2 cellular contexts compared by ENCODE assay signal in the genomic region with DNA sequence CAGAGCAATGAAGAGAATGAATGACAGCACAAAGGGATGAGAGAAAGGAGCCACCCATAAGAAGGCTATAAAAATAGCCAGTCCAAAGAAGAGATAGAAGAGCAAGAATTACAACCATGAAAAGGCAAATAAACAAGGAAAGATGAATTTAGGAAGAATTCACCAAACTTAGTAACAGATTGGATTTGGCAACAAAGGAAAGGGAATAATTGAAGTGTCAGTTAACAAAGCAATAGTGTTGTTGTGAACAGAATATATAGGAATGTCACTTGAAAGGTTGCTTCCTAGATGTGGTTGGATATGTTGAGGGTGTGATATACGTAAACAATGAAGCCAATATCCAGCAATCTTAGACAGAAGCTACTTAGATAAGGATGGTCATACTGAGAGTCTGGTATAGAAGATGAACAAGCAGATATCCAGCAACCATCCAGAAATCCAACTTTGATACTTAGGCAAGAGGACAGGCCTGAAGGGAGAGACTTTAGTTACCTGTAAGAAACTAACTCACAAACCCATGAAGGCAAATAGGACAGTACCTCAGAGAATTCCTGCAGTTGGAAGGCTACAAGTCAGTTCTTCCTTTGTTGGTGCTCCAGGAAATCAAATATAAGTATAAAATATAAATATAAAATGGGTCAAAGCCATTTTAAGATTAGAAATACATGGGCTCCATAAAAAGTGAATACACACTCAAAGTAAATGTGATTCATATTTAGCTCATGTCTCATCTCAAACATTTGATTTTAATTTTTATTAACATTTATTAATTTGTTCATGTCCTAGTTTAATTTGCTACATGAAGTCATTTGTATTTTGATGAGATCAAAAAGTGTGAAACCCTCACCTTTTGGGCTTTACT.
TF ChIP-seq lines count a peak whose summit lies in the region.

No MANE protein-coding gene starts in this region.

TF ChIP-seq in SK-N-SH, 30 proteins besides CTCF, POLR2A, EP300 and RAD21 (continued from another document):
- TF ChIP-seq, protein P1, sequence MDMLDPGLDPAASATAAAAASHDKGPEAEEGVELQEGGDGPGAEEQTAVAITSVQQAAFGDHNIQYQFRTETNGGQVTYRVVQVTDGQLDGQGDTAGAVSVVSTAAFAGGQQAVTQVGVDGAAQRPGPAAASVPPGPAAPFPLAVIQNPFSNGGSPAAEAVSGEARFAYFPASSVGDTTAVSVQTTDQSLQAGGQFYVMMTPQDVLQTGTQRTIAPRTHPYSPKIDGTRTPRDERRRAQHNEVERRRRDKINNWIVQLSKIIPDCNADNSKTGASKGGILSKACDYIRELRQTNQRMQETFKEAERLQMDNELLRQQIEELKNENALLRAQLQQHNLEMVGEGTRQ (IDR thresholded peaks at IDR 0.05; ENCODE audit: borderline replicate concordance, low read depth, low read length), result no peak

TF ChIP-seq in SK-N-SH treated with all-trans-retinoic acid at 6 μM for 48 hours, 23 proteins besides CTCF, POLR2A, EP300 and RAD21 (continued from another document):
- TF ChIP-seq, protein P2, sequence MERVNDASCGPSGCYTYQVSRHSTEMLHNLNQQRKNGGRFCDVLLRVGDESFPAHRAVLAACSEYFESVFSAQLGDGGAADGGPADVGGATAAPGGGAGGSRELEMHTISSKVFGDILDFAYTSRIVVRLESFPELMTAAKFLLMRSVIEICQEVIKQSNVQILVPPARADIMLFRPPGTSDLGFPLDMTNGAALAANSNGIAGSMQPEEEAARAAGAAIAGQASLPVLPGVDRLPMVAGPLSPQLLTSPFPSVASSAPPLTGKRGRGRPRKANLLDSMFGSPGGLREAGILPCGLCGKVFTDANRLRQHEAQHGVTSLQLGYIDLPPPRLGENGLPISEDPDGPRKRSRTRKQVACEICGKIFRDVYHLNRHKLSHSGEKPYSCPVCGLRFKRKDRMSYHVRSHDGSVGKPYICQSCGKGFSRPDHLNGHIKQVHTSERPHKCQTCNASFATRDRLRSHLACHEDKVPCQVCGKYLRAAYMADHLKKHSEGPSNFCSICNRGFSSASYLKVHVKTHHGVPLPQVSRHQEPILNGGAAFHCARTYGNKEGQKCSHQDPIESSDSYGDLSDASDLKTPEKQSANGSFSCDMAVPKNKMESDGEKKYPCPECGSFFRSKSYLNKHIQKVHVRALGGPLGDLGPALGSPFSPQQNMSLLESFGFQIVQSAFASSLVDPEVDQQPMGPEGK (CRISPR knock-in tag; IDR thresholded peaks at IDR 0.05; ENCODE audit: borderline replicate concordance), result no peak
- TF ChIP-seq, protein P3, sequence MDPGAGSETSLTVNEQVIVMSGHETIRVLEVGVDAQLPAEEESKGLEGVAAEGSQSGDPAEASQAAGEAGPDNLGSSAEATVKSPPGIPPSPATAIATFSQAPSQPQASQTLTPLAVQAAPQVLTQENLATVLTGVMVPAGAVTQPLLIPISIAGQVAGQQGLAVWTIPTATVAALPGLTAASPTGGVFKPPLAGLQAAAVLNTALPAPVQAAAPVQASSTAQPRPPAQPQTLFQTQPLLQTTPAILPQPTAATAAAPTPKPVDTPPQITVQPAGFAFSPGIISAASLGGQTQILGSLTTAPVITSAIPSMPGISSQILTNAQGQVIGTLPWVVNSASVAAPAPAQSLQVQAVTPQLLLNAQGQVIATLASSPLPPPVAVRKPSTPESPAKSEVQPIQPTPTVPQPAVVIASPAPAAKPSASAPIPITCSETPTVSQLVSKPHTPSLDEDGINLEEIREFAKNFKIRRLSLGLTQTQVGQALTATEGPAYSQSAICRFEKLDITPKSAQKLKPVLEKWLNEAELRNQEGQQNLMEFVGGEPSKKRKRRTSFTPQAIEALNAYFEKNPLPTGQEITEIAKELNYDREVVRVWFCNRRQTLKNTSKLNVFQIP (CRISPR knock-in tag; IDR thresholded peaks at IDR 0.05; ENCODE audit: borderline replicate concordance, low read depth), result no peak
- TF ChIP-seq ISL1 (CRISPR knock-in tag; IDR thresholded peaks at IDR 0.05), result no peak
- no peak for TF ChIP-seq ESRRG (CRISPR knock-in tag; IDR thresholded peaks at IDR 0.05)
- no peak for TF ChIP-seq ZFP3 (CRISPR knock-in tag; IDR thresholded peaks at IDR 0.05)
- no peak for TF ChIP-seq TCF4 (CRISPR knock-in tag; IDR thresholded peaks at IDR 0.05; ENCODE audit: borderline replicate concordance)
- no peak for TF ChIP-seq RARB (CRISPR knock-in tag; IDR thresholded peaks at IDR 0.05)
- TF ChIP-seq ZFP30 (CRISPR knock-in tag; IDR thresholded peaks at IDR 0.05), result no peak
- no peak for TF ChIP-seq BACH2 (CRISPR knock-in tag; IDR thresholded peaks at IDR 0.05; ENCODE audit: borderline replicate concordance)
TF ChIP-seq in SK-N-SH treated with all-trans-retinoic acid at 6 μM for 48 hours: peak in this region for 0.
